In genomic region chr11:112735470-112735869, GRCh38 we compare ENCODE assay signal across 18 cellular contexts.
"Had no signal": no experiment of that assay in that cellular context is flagged by ENCODE, and none has a peak within 500 bp of the region (broad histone marks: within the 10 kb centered on the region; RNA-seq: fewer than 3 reads in every experiment).

No MANE protein-coding gene starts in this region.

- H3K4me1 Mint-ChIP-seq: endodermal cell; naive B cell; stimulated activated memory B cell treated with anti-CD40 and anti-IgM and Interleukin-4, amounts not matched to agents 10 μg/mL and 1 μg/mL and 100 μg/mL, for 72 hours had no signal

- ATAC-seq: psoas muscle; right lobe of liver; stimulated activated memory B cell treated with anti-CD40 and anti-IgM and Interleukin-4, amounts not matched to agents 10 μg/mL and 1 μg/mL and 100 μg/mL, for 72 hours had no signal

- DNase-seq: dermis blood vessel endothelial cell; effector CD4-positive, alpha-beta T cell; foreskin melanocyte; kidney; mesendoderm; naive B cell; nephron progenitor cell; psoas muscle; retina; right lobe of liver; stimulated activated CD4-positive, alpha-beta T cell treated with anti-CD3 and anti-CD28 coated beads, Interleukin-1b, Interleukin-23, amount 100 ng/mL, for 48 hours; stimulated activated CD4-positive, alpha-beta T cell treated with anti-CD3 and anti-CD28 coated beads, Interleukin-4, amount 100 ng/mL, for 24 hours had no signal

- H3K4me3 ChIP-seq: hepatocyte, psoas muscle, right lobe of liver had no signal

- H3K9me3 Mint-ChIP-seq: endodermal cell, nephron progenitor cell, type B pancreatic cell had no signal

- H3K27me3 Mint-ChIP-seq: stimulated activated memory B cell treated with anti-CD40 and anti-IgM and Interleukin-4, amounts not matched to agents 10 μg/mL and 1 μg/mL and 100 μg/mL, for 72 hours had no signal

- H3K4me3 Mint-ChIP-seq: endodermal cell; naive B cell; nephron progenitor cell; stimulated activated memory B cell treated with anti-CD40 and anti-IgM and Interleukin-4, amounts not matched to agents 10 μg/mL and 1 μg/mL and 100 μg/mL, for 72 hours; stimulated activated naive CD8-positive, alpha-beta T cell treated with anti-CD3 and anti-CD28 coated beads, Interleukin-15, Interleukin-2, amounts not matched to agents 100 ng/mL and 50 ng/mL, for 24 hours; type B pancreatic cell had no signal

- H3K27ac Mint-ChIP-seq: endodermal cell; naive B cell; nephron progenitor cell; stimulated activated memory B cell treated with anti-CD40 and anti-IgM and Interleukin-4, amounts not matched to agents 10 μg/mL and 1 μg/mL and 100 μg/mL, for 72 hours; stimulated activated naive CD8-positive, alpha-beta T cell treated with anti-CD3 and anti-CD28 coated beads, Interleukin-15, Interleukin-2, amounts not matched to agents 100 ng/mL and 50 ng/mL, for 24 hours; type B pancreatic cell had no signal

- H3K36me3 Mint-ChIP-seq: naive B cell; stimulated activated memory B cell treated with anti-CD40 and anti-IgM and Interleukin-4, amounts not matched to agents 10 μg/mL and 1 μg/mL and 100 μg/mL, for 72 hours; type B pancreatic cell had no signal

- H3K27ac ChIP-seq: hepatocyte, neutrophil, psoas muscle, right lobe of liver had no signal
